Comparison of ENCODE assay signal across 14 cellular contexts in the genomic region with DNA sequence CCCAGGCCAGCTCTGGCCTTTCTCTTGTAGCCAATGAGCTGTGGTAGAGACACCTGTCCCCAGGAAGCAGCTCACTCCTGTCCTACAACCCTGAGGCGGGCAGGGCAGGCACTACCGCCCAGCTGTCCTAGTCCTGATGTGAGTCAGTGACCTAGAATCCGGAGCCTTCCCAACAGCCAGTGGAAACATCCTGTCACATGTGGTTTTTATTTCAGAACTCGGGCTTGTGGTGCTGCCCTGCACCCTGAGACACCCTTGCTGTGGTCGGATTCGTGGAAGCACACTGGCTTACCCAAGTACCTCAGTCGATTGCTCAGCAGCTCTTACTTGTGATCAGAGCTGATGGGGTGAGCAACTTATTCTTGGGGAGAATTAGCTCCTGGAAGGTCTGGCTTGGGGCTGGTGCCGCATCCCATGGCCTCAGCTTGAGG.
A peak's percentile ranks its signal among the peaks of the same experiment; 100 is the strongest.
DNase-seq lines count a peak whose midpoint lies in the region; ATAC-seq and TF ChIP-seq lines count a peak whose summit lies in the region.
"Had no signal": no experiment of that assay in that cellular context is flagged by ENCODE, and none has a peak within 500 bp of the region (broad histone marks: within the 10 kb centered on the region; RNA-seq: fewer than 3 reads in every experiment).

No MANE protein-coding gene starts in this region.

- peaks cover 24% of the 10 kb centered on the region for H3K27me3 Mint-ChIP-seq in activated CD4-positive, alpha-beta memory T cell treated with anti-CD3 and anti-CD28 coated beads for 36 hours

- POLR2A ChIA-PET in activated CD4-positive, alpha-beta memory T cell treated with anti-CD3 and anti-CD28 coated beads for 36 hours (lab: Charles Lee) = interaction anchor here (0.8 kb wide), 1 partner anchor 19 kb away, joined by 4 read pairs; no protein-coding TSS in a partner anchor

- H3K27me3 ChIP-seq in BLaER1 (no peaks in the 10 kb centered on the region), Peyer's patch (no peaks in the 10 kb centered on the region)

- intact Hi-C loops in activated CD4-positive, alpha-beta memory T cell treated with anti-CD3 and anti-CD28 coated beads for 36 hours (cut with micrococcal nuclease) = no loop called here
- intact Hi-C loops in sciatic nerve (cut with DNase I) = no loop called here

- no peak overlapping the region for H3K9ac ChIP-seq in BLaER1

- H3K4me3 ChIP-seq in BLaER1 = no peak overlapping the region
- H3K4me3 ChIP-seq in Peyer's patch = no peak overlapping the region
- H3K4me3 ChIP-seq: esophagus muscularis mucosa, lung, SK-N-MC had no signal

- H3K27ac ChIP-seq in BLaER1 (no peak overlapping the region), Peyer's patch (no peak overlapping the region)
- H3K27ac ChIP-seq: esophagus muscularis mucosa, SK-N-MC had no signal

- no peaks in the 10 kb centered on the region for H3K36me3 Mint-ChIP-seq in activated CD4-positive, alpha-beta memory T cell treated with anti-CD3 and anti-CD28 coated beads for 36 hours

- H3K36me3 ChIP-seq in BLaER1 (no peaks in the 10 kb centered on the region), Peyer's patch (no peaks in the 10 kb centered on the region)
- H3K36me3 ChIP-seq: esophagus muscularis mucosa had no signal

- H4K20me1 ChIP-seq in BLaER1 = no peaks in the 10 kb centered on the region

- CTCF ChIA-PET in activated CD4-positive, alpha-beta memory T cell treated with anti-CD3 and anti-CD28 coated beads for 36 hours (lab: Charles Lee) = interaction anchor here (0.6 to 1.5 kb wide), 4 partner anchors 36 to 355 kb away, joined by 3 to 10 read pairs (median 4); no protein-coding TSS in a partner anchor

- TF ChIP-seq POLR2A in Peyer's patch (IDR thresholded peaks at IDR 0.05) = no peak

- H3K4me3 Mint-ChIP-seq in activated CD4-positive, alpha-beta memory T cell treated with anti-CD3 and anti-CD28 coated beads for 36 hours = no peak overlapping the region

- ATAC-seq in sciatic nerve = no peak

- H3K4me1 ChIP-seq in BLaER1 (no peaks in the 10 kb centered on the region), Peyer's patch (no peaks in the 10 kb centered on the region)
- H3K4me1 ChIP-seq: esophagus muscularis mucosa had no signal

- H3K9me3 Mint-ChIP-seq in activated CD4-positive, alpha-beta memory T cell treated with anti-CD3 and anti-CD28 coated beads for 36 hours = no peaks in the 10 kb centered on the region
- H3K9me3 Mint-ChIP-seq: activated T-helper 2 cell treated with anti-CD3 and anti-CD28 coated beads, Interferon-gamma antibody, Interleukin-2, Interleukin-4, amounts not matched to agents 10 μg/mL and 5 μg/mL and 100 μg/mL, durations not matched to agents 14 hours and 24 hours and 36 hours had no signal

- DNase-seq in HK-2 (ENCODE audit: unreplicated experiment) = peak; percentile 70
- peak; percentile 69 for DNase-seq in activated CD4-positive, alpha-beta memory T cell treated with anti-CD3 and anti-CD28 coated beads for 36 hours
- DNase-seq in iris pigment epithelial cell (ENCODE audit: low read depth) = peak; percentile 85
- DNase-seq in Peyer's patch = no peak
- DNase-seq in NCI-H2081 treated with DMSO at 0.1 percent for 48 hours (lab: John Stamatoyannopoulos, UW) = no peak
- no peak for DNase-seq in sciatic nerve (ENCODE audit: low spot score)
- no peak for DNase-seq in NCI-H446 (lab: John Stamatoyannopoulos, UW)
- DNase-seq: DMS153, NCI-H1092 treated with DMSO at 0.1 percent for 48 hours had no signal

- peaks cover 10% of the 10 kb centered on the region for H3K4me1 Mint-ChIP-seq in activated CD4-positive, alpha-beta memory T cell treated with anti-CD3 and anti-CD28 coated beads for 36 hours (ENCODE audit: low read depth)

- no peaks in the 10 kb centered on the region for H3K9me3 ChIP-seq in BLaER1
- no peaks in the 10 kb centered on the region for H3K9me3 ChIP-seq in Peyer's patch
- H3K9me3 ChIP-seq: esophagus muscularis mucosa had no signal

- no peak overlapping the region for H3K27ac Mint-ChIP-seq in activated CD4-positive, alpha-beta memory T cell treated with anti-CD3 and anti-CD28 coated beads for 36 hours
- H3K27ac Mint-ChIP-seq: activated T-helper 2 cell treated with anti-CD3 and anti-CD28 coated beads, Interferon-gamma antibody, Interleukin-2, Interleukin-4, amounts not matched to agents 10 μg/mL and 5 μg/mL and 100 μg/mL, durations not matched to agents 14 hours and 24 hours and 36 hours had no signal

- peak overlapping the region; percentile 10; the same call in 1 of the 2 replicates for H3K4me2 ChIP-seq in BLaER1

- no peak for TF ChIP-seq CTCF in Peyer's patch (IDR thresholded peaks at IDR 0.05)

Comparison
In these comparisons a context has a peak if more than half of its experiments do, and no peak if none do; other contexts are left out.
1. DNase-seq: peak in HK-2 (single experiment), activated CD4-positive, alpha-beta memory T cell treated with anti-CD3 and anti-CD28 coated beads for 36 hours (single experiment) and iris pigment epithelial cell (single experiment); none in Peyer's patch (0 of 3), NCI-H2081 treated with DMSO at 0.1 percent for 48 hours (single experiment), sciatic nerve (single experiment) and NCI-H446 (0 of 2).